19 cellular contexts compared by ENCODE assay signal in the genomic region with DNA sequence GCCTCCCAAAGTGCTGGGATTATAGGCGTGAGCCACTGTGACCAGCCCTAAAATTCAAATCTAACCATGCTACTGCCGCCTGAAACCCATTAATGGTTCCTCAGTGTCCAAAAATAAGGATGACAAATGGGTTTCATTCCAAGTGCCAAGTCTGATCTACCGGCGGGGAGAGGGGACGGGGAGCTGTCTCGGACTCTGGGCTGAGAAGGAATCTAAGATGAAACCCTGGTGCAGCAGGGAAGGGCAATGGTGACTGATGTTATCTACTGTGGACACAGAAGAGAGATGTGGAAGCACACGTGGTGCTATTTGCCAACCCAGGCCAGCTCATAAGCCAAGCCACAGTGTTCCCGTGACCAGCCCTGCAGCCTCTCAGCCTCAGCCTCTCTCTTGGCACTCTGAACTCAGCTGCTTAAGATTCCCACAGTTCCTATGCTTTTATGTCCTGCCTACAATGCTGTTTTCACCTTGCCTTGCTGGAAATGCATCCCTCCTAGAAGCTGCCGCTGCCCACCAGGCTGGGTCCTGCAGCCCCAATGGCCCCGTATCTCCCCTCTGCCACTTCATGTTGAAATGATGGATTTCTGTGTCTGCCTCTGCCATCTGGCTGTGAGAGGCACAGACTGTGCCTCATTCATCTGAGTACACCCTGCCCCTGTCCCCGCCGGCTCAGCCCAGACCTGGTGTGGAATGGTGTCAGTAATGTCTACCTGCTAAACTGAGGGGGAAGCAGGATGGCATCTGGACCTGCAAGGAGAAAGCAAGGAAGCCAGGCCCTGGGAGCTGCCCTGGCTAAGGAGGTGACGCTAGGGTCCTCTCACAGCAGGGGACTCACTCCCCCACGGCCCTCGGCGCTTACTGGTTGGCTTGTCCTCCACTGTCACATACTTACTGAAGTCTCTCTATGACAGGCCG. TPM values are rescaled to one million over a fixed set of nuclear protein-coding genes. Genes with fewer than 3 reads are reported as not detected.
DNase-seq lines count a peak whose midpoint lies in the region.
"Had no signal": no experiment of that assay in that cellular context is flagged by ENCODE, and none has a peak within 500 bp of the region (broad histone marks: within the 10 kb centered on the region; RNA-seq: fewer than 3 reads in every experiment).

No MANE protein-coding gene starts in this region.

- in situ Hi-C loops in G401 (cut with HindIII; ENCODE audit: low sequenced_read_pairs), result no loop called here

- no peaks in the 10 kb centered on the region for H3K9me3 Mint-ChIP-seq in dendritic cell treated with granulocyte-macrophage colony-stimulating factor and Interleukin-4, amounts not matched to agents 40 ng/mL and 50 ng/mL, for 4 days
- H3K9me3 Mint-ChIP-seq in activated naive CD4-positive, alpha-beta T cell treated with anti-CD3 and anti-CD28 coated beads for 36 hours, result no peaks in the 10 kb centered on the region
- H3K9me3 Mint-ChIP-seq: activated T-helper 1 cell treated with anti-CD3 and anti-CD28 coated beads, Interleukin-12 subunit alpha, Interleukin-12 subunit beta, Interleukin-2, Interleukin-4 antibody, amounts not matched to agents 30 ng/mL and 10 ng/mL and 1 ng/mL, durations not matched to agents 14 hours and 24 hours and 36 hours; nephron progenitor cell had no signal

- no peaks in the 10 kb centered on the region for H3K4me1 ChIP-seq in effector memory CD4-positive, alpha-beta T cell (ENCODE audit: control insufficient read depth, insufficient read depth, low read length, poor library complexity, severe bottlenecking)
- H3K4me1 ChIP-seq: adrenal gland, uterus had no signal

- no peaks in the 10 kb centered on the region for H3K27me3 ChIP-seq in effector memory CD4-positive, alpha-beta T cell (replicated peaks; ENCODE audit: control insufficient read depth, insufficient read depth, low read length, poor library complexity, severe bottlenecking)
- H3K27me3 ChIP-seq: adrenal gland, uterus had no signal

- H3K9me3 ChIP-seq in effector memory CD4-positive, alpha-beta T cell (ENCODE audit: control insufficient read depth, low read length), result no peaks in the 10 kb centered on the region
- H3K9me3 ChIP-seq: adrenal gland, uterus had no signal

- no peak overlapping the region for H3K4me3 ChIP-seq in effector memory CD4-positive, alpha-beta T cell (ENCODE audit: insufficient read depth, low read depth, low read length, poor library complexity, severe bottlenecking)
- H3K4me3 ChIP-seq: adrenal gland, K562, lung, uterus had no signal

- intact Hi-C loops in dendritic cell treated with granulocyte-macrophage colony-stimulating factor and Interleukin-4, amounts not matched to agents 40 ng/mL and 50 ng/mL, for 4 days (cut with micrococcal nuclease), result loop anchor here (10.0 kb wide), 1 partner anchor 56 kb away; no protein-coding TSS in a partner anchor
- intact Hi-C loops in activated naive CD4-positive, alpha-beta T cell treated with anti-CD3 and anti-CD28 coated beads for 36 hours (cut with micrococcal nuclease), result no loop called here

- peak; percentile 55 for DNase-seq in AG08395 (ENCODE audit: low spot score)
- peak; percentile 84 for DNase-seq in G401 (ENCODE audit: low spot score)
- DNase-seq in midbrain (lab: John Stamatoyannopoulos, UW), result peak; percentile 6
- DNase-seq in activated naive CD4-positive, alpha-beta T cell treated with anti-CD3 and anti-CD28 coated beads for 36 hours, result no peak
- no peak for DNase-seq in OCI-M2 (lab: John Stamatoyannopoulos, UW; ENCODE audit: unreplicated experiment)
- no peak for DNase-seq in COR-L47 (lab: John Stamatoyannopoulos, UW)
- no peak for DNase-seq in effector memory CD4-positive, alpha-beta T cell
- DNase-seq: adrenal gland; glutamatergic neuron; NCI-H2081; nephron progenitor cell; SIG-M5; stimulated activated CD4-positive, alpha-beta T cell treated with anti-CD3 and anti-CD28 coated beads, Interleukin-15, amount 100 ng/mL, for 24 hours; stimulated activated naive CD4-positive, alpha-beta T cell treated with Interleukin-2 at 50 U/mL for 16 hours; uterus had no signal

- H3K4me1 Mint-ChIP-seq in dendritic cell treated with granulocyte-macrophage colony-stimulating factor and Interleukin-4, amounts not matched to agents 40 ng/mL and 50 ng/mL, for 4 days (ENCODE audit: low read depth), result peaks cover 48% of the 10 kb centered on the region
- H3K4me1 Mint-ChIP-seq in activated naive CD4-positive, alpha-beta T cell treated with anti-CD3 and anti-CD28 coated beads for 36 hours (ENCODE audit: low read depth), result peaks cover 19% of the 10 kb centered on the region

- H3K27ac ChIP-seq in effector memory CD4-positive, alpha-beta T cell (ENCODE audit: insufficient read depth, low read length, poor library complexity, severe bottlenecking), result no peak overlapping the region
- H3K27ac ChIP-seq: adrenal gland, uterus had no signal

- CTCF ChIA-PET in activated naive CD4-positive, alpha-beta T cell treated with anti-CD3 and anti-CD28 coated beads for 36 hours (lab: Charles Lee), result interaction anchor here (0.6 to 2.6 kb wide), 6 partner anchors 9 to 420 kb away, joined by 3 to 9 read pairs (median 4); no protein-coding TSS in a partner anchor

- peaks cover 100% of the 10 kb centered on the region for H3K36me3 Mint-ChIP-seq in dendritic cell treated with granulocyte-macrophage colony-stimulating factor and Interleukin-4, amounts not matched to agents 40 ng/mL and 50 ng/mL, for 4 days (ENCODE audit: low read depth)
- H3K36me3 Mint-ChIP-seq in activated naive CD4-positive, alpha-beta T cell treated with anti-CD3 and anti-CD28 coated beads for 36 hours (ENCODE audit: low read depth), result no peaks in the 10 kb centered on the region

- peaks cover 14% of the 10 kb centered on the region for H3K36me3 ChIP-seq in effector memory CD4-positive, alpha-beta T cell (ENCODE audit: control insufficient read depth, insufficient read depth, low read length)
- H3K36me3 ChIP-seq: uterus had no signal

- no peaks in the 10 kb centered on the region for H3K27me3 Mint-ChIP-seq in dendritic cell treated with granulocyte-macrophage colony-stimulating factor and Interleukin-4, amounts not matched to agents 40 ng/mL and 50 ng/mL, for 4 days
- no peaks in the 10 kb centered on the region for H3K27me3 Mint-ChIP-seq in activated naive CD4-positive, alpha-beta T cell treated with anti-CD3 and anti-CD28 coated beads for 36 hours (ENCODE audit: low read depth)

- H3K4me3 Mint-ChIP-seq in dendritic cell treated with granulocyte-macrophage colony-stimulating factor and Interleukin-4, amounts not matched to agents 40 ng/mL and 50 ng/mL, for 4 days, result no peak overlapping the region
- no peak overlapping the region for H3K4me3 Mint-ChIP-seq in activated naive CD4-positive, alpha-beta T cell treated with anti-CD3 and anti-CD28 coated beads for 36 hours
- H3K4me3 Mint-ChIP-seq: activated T-helper 1 cell treated with anti-CD3 and anti-CD28 coated beads, Interleukin-12 subunit alpha, Interleukin-12 subunit beta, Interleukin-2, Interleukin-4 antibody, amounts not matched to agents 30 ng/mL and 10 ng/mL and 1 ng/mL, durations not matched to agents 14 hours and 24 hours and 36 hours; nephron progenitor cell had no signal

- peak overlapping the region; percentile 5 for H3K27ac Mint-ChIP-seq in dendritic cell treated with granulocyte-macrophage colony-stimulating factor and Interleukin-4, amounts not matched to agents 40 ng/mL and 50 ng/mL, for 4 days
- H3K27ac Mint-ChIP-seq in activated naive CD4-positive, alpha-beta T cell treated with anti-CD3 and anti-CD28 coated beads for 36 hours, result no peak overlapping the region
- H3K27ac Mint-ChIP-seq: activated T-helper 1 cell treated with anti-CD3 and anti-CD28 coated beads, Interleukin-12 subunit alpha, Interleukin-12 subunit beta, Interleukin-2, Interleukin-4 antibody, amounts not matched to agents 30 ng/mL and 10 ng/mL and 1 ng/mL, durations not matched to agents 14 hours and 24 hours and 36 hours; nephron progenitor cell had no signal

RNA-seq across cellular contexts. Expression of a gene that starts 48.5 kb away (rescaled TPM):
- not detected in 2 replicates for total RNA-seq in G401 (2014; rRNA removed; shearing (Covaris generic))
- total RNA-seq in activated naive CD4-positive, alpha-beta T cell treated with anti-CD3 and anti-CD28 coated beads for 36 hours, result not detected

Comparison
In these comparisons a context has a peak if more than half of its experiments do, and no peak if none do; other contexts are left out.
1. DNase-seq: peak in AG08395 (single experiment), G401 (single experiment) and midbrain (single experiment); none in activated naive CD4-positive, alpha-beta T cell treated with anti-CD3 and anti-CD28 coated beads for 36 hours (single experiment), OCI-M2 (single experiment), COR-L47 (single experiment) and effector memory CD4-positive, alpha-beta T cell (0 of 3).